ENCODE assay signal across 15 cellular contexts in genomic region chr11:132992838-132993680, GRCh38.
DNase-seq lines count a peak whose midpoint lies in the region; ATAC-seq and TF ChIP-seq lines count a peak whose summit lies in the region.
"Had no signal": no experiment of that assay in that cellular context is flagged by ENCODE, and none has a peak within 500 bp of the region (broad histone marks: within the 10 kb centered on the region; RNA-seq: fewer than 3 reads in every experiment).

No MANE protein-coding gene starts in this region.

- no peaks in the 10 kb centered on the region for H3K9me3 ChIP-seq in IMR-90 (ENCODE audit: control insufficient read depth, insufficient read depth, low read length)
- H3K9me3 ChIP-seq in ovary = no peaks in the 10 kb centered on the region
- H3K9me3 ChIP-seq: left ventricle myocardium inferior, sigmoid colon had no signal

- H2AK5ac ChIP-seq in IMR-90 (ENCODE audit: low read depth, low read length) = no peak overlapping the region

- H2BK120ac ChIP-seq in IMR-90 (ENCODE audit: low read depth, low read length) = no peak overlapping the region

- no peak overlapping the region for H4K91ac ChIP-seq in IMR-90 (ENCODE audit: insufficient read depth, low read depth, low read length)

- TF ChIP-seq RAD21 in IMR-90 (IDR thresholded peaks at IDR 0.05; ENCODE audit: low read length) = peak; percentile 47

- CTCF ChIA-PET in IMR-90 (lab: Yijun Ruan, JAX) = no interaction called here
- CTCF ChIA-PET in activated CD4-positive, alpha-beta memory T cell treated with anti-CD3 and anti-CD28 coated beads for 36 hours (lab: Charles Lee) = no interaction called here

- dilution Hi-C loops in IMR-90 (cut with HindIII; ENCODE audit: low sequenced_read_pairs, unreplicated experiment) = no loop called here

- H3K23ac ChIP-seq in IMR-90 (ENCODE audit: low read depth, low read length) = no peak overlapping the region

- H3K14ac ChIP-seq in IMR-90 (replicated peaks; ENCODE audit: low read depth, low read length) = no peak overlapping the region

- H4K20me1 ChIP-seq in IMR-90 (ENCODE audit: insufficient read depth, low read length) = no peaks in the 10 kb centered on the region

- H3K27me3 ChIP-seq in IMR-90 (ENCODE audit: control insufficient read depth, insufficient read depth, low read length) (peaks cover 3% of the 10 kb centered on the region; the same call in 1 of the 2 replicates), ovary (no peaks in the 10 kb centered on the region)

- H3K18ac ChIP-seq in IMR-90 (ENCODE audit: low read depth, low read length) = no peak overlapping the region

- POLR2A ChIA-PET in IMR-90 (lab: Charles Lee; ENCODE audit: unreplicated experiment) = no interaction called here
- POLR2A ChIA-PET in activated CD4-positive, alpha-beta memory T cell treated with anti-CD3 and anti-CD28 coated beads for 36 hours (lab: Charles Lee) = no interaction called here

- no peaks in the 10 kb centered on the region for H3K4me1 ChIP-seq in IMR-90 (ENCODE audit: control insufficient read depth, insufficient read depth, low read length)
- no peaks in the 10 kb centered on the region for H3K4me1 ChIP-seq in ovary (ENCODE audit: insufficient read depth)

- no peaks in the 10 kb centered on the region for H3K9me1 ChIP-seq in IMR-90 (ENCODE audit: insufficient read depth, low read length)

- intact Hi-C loops in IMR-90 (cut with micrococcal nuclease) = no loop called here
- intact Hi-C loops in activated CD4-positive, alpha-beta memory T cell treated with anti-CD3 and anti-CD28 coated beads for 36 hours (cut with micrococcal nuclease) = no loop called here
- intact Hi-C loops in ovary (cut with DNase I) = no loop called here

- ATAC-seq in IMR-90 (ENCODE audit: low read depth) = no peak
- peak; percentile 40 for ATAC-seq in left lobe of liver
- ATAC-seq in HG03521 (IDR thresholded peaks at IDR 0.05; ENCODE audit: unreplicated experiment) = no peak

- no peak overlapping the region for H4K5ac ChIP-seq in IMR-90 (ENCODE audit: low read depth, low read length)

- H3K4me3 ChIP-seq in IMR-90 (ENCODE audit: insufficient read depth, low read depth, low read length) (no peak overlapping the region), ovary (no peak overlapping the region)
- H3K4me3 ChIP-seq: sigmoid colon had no signal

- TF ChIP-seq CTCF in IMR-90 (conservative IDR thresholded peaks at IDR 0.05; ENCODE audit: low read depth, low read length) (peak; percentile 22; the same call in 1 of the 2 replicates), ovary (IDR thresholded peaks at IDR 0.05) (no peak)

- H2AFZ ChIP-seq in IMR-90 (replicated peaks; ENCODE audit: low read length, poor library complexity) = no peak overlapping the region

- DNase-seq in AG20443 (ENCODE audit: low spot score) = peak; percentile 49
- DNase-seq in IMR-90 = peak; percentile 4
- DNase-seq in astrocyte of the hippocampus (ENCODE audit: low read depth, low spot score) = peak; percentile 66
- no peak for DNase-seq in left lobe of liver (ENCODE audit: low spot score)
- DNase-seq in activated CD4-positive, alpha-beta memory T cell treated with anti-CD3 and anti-CD28 coated beads for 36 hours = no peak
- no peak for DNase-seq in ecto neural progenitor cell (ENCODE audit: low spot score)
- DNase-seq in ovary = no peak
- DNase-seq: activated CD8-positive, alpha-beta memory T cell treated with anti-CD3 and anti-CD28 coated beads, Interleukin-2, amount 50 U/mL, for 4 hours; aorta; left ventricle myocardium inferior; NK-92 treated with Interleukin-12 subunit alpha and Interleukin-12 subunit beta, amount 100 ng/mL, for 24 hours; sigmoid colon had no signal

- no peak overlapping the region for H3K4ac ChIP-seq in IMR-90 (ENCODE audit: low read depth, low read length)

- H3K27ac ChIP-seq in IMR-90 (ENCODE audit: insufficient read depth, low read length) (no peak overlapping the region), ovary (no peak overlapping the region)
- H3K27ac ChIP-seq: left ventricle myocardium inferior, sigmoid colon had no signal

- no peak for TF ChIP-seq EP300 in ovary (IDR thresholded peaks at IDR 0.05)

- in situ Hi-C loops in IMR-90 (cut with MboI; ENCODE audit: low sequenced_read_pairs) = no loop called here

- no peak overlapping the region for H2BK15ac ChIP-seq in IMR-90 (ENCODE audit: low read depth, low read length)

- H3K56ac ChIP-seq in IMR-90 (ENCODE audit: extremely low read depth, insufficient read depth, low read length) = no peak overlapping the region

- H3K79me1 ChIP-seq in IMR-90 (ENCODE audit: low read depth in 1 of 2, low read length in 2 of 2) = no peaks in the 10 kb centered on the region

- H3K4me3 Mint-ChIP-seq in activated CD4-positive, alpha-beta memory T cell treated with anti-CD3 and anti-CD28 coated beads for 36 hours = no peak overlapping the region
- H3K4me3 Mint-ChIP-seq: CD14-positive monocyte; T-helper 2 cell treated with Interferon-gamma antibody and Interleukin-4, amounts not matched to agents 5 μg/mL and 100 μg/mL, for 36 hours had no signal

- no peak overlapping the region for H4K8ac ChIP-seq in IMR-90 (ENCODE audit: low read depth in 2 of 2, low read length in 2 of 2)

- H3K4me1 Mint-ChIP-seq in activated CD4-positive, alpha-beta memory T cell treated with anti-CD3 and anti-CD28 coated beads for 36 hours (ENCODE audit: low read depth) = no peaks in the 10 kb centered on the region
- H3K4me1 Mint-ChIP-seq: CD14-positive monocyte had no signal

- no TSS peak for BruUV-seq in IMR-90 (replicated peaks; lab: Mats Ljungman, UMichigan)

- H3K9me3 Mint-ChIP-seq in activated CD4-positive, alpha-beta memory T cell treated with anti-CD3 and anti-CD28 coated beads for 36 hours = no peaks in the 10 kb centered on the region
- H3K9me3 Mint-ChIP-seq: T-helper 2 cell treated with Interferon-gamma antibody and Interleukin-4, amounts not matched to agents 5 μg/mL and 100 μg/mL, for 36 hours had no signal

- no peak overlapping the region for H3K27ac Mint-ChIP-seq in activated CD4-positive, alpha-beta memory T cell treated with anti-CD3 and anti-CD28 coated beads for 36 hours
- H3K27ac Mint-ChIP-seq: CD14-positive monocyte; T-helper 2 cell treated with Interferon-gamma antibody and Interleukin-4, amounts not matched to agents 5 μg/mL and 100 μg/mL, for 36 hours had no signal

- H2BK20ac ChIP-seq in IMR-90 (ENCODE audit: low read depth, low read length) = no peak overlapping the region

- TF ChIP-seq POLR2A in IMR-90 (IDR thresholded peaks at IDR 0.05; ENCODE audit: low read depth, low read length) = no peak
- TF ChIP-seq POLR2A in ovary (IDR thresholded peaks at IDR 0.05) = no peak

- peaks cover 10% of the 10 kb centered on the region for H3K27me3 Mint-ChIP-seq in activated CD4-positive, alpha-beta memory T cell treated with anti-CD3 and anti-CD28 coated beads for 36 hours

- H2AK9ac ChIP-seq in IMR-90 (replicated peaks; ENCODE audit: low read depth, low read length, poor library complexity) = no peak overlapping the region

- H2BK5ac ChIP-seq in IMR-90 (ENCODE audit: low read depth, low read length, poor library complexity, severe bottlenecking) = no peak overlapping the region

- WGBS in IMR-90 (ENCODE audit: extremely low coverage in 2 of 2, insufficient read length in 1 of 2), 2 experiments = 26% methylated on average over 3 of the region's 17 CpGs; no CpG with 5 or more reads in 1 of the 2 experiments
- WGBS in ovary, 3 donors = 50 to 54% (median 51%) methylated on average over 17 of the region's 17 CpGs

- no peak overlapping the region for H3K4me2 ChIP-seq in IMR-90 (ENCODE audit: low read depth, low read length)

- H3K36me3 Mint-ChIP-seq in activated CD4-positive, alpha-beta memory T cell treated with anti-CD3 and anti-CD28 coated beads for 36 hours = no peaks in the 10 kb centered on the region
- H3K36me3 Mint-ChIP-seq: CD14-positive monocyte had no signal

- H3K9ac ChIP-seq in IMR-90 (ENCODE audit: low read depth, low read length) = no peak overlapping the region

- H3K36me3 ChIP-seq in IMR-90 (ENCODE audit: control insufficient read depth, insufficient read depth, low read length) = no peaks in the 10 kb centered on the region
- H3K36me3 ChIP-seq in ovary = no peaks in the 10 kb centered on the region
- H3K36me3 ChIP-seq: left ventricle myocardium inferior, sigmoid colon had no signal

TF ChIP-seq in IMR-90, 13 proteins besides CTCF, POLR2A, EP300 and RAD21:
- TF ChIP-seq MXI1 (IDR thresholded peaks at IDR 0.05; ENCODE audit: borderline replicate concordance, low read depth, low read length) = no peak
- no peak for TF ChIP-seq CHD1 (IDR thresholded peaks at IDR 0.05; ENCODE audit: low read depth, low read length)
- no peak for TF ChIP-seq BHLHE40 (IDR thresholded peaks at IDR 0.05; ENCODE audit: low read depth, low read length)
- TF ChIP-seq RFX5 (IDR thresholded peaks at IDR 0.05; ENCODE audit: low read depth, low read length) = no peak
- no peak for TF ChIP-seq FOS (IDR thresholded peaks at IDR 0.05; ENCODE audit: low read depth, low read length)
- no peak for TF ChIP-seq CEBPB (IDR thresholded peaks at IDR 0.05; ENCODE audit: low read depth, low read length)
- no peak for TF ChIP-seq MAZ (IDR thresholded peaks at IDR 0.05; ENCODE audit: borderline replicate concordance, low read depth, low read length)
- no peak for TF ChIP-seq MAFK (IDR thresholded peaks at IDR 0.05; ENCODE audit: low read depth, low read length)
- no peak for TF ChIP-seq SMC3 (IDR thresholded peaks at IDR 0.05; ENCODE audit: low read depth, low read length)
- TF ChIP-seq, protein P1, sequence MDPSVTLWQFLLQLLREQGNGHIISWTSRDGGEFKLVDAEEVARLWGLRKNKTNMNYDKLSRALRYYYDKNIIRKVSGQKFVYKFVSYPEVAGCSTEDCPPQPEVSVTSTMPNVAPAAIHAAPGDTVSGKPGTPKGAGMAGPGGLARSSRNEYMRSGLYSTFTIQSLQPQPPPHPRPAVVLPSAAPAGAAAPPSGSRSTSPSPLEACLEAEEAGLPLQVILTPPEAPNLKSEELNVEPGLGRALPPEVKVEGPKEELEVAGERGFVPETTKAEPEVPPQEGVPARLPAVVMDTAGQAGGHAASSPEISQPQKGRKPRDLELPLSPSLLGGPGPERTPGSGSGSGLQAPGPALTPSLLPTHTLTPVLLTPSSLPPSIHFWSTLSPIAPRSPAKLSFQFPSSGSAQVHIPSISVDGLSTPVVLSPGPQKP (IDR thresholded peaks at IDR 0.05; ENCODE audit: borderline replicate concordance, low read depth, low read length) = no peak
- no peak for TF ChIP-seq USF2 (IDR thresholded peaks at IDR 0.05; ENCODE audit: low read depth, low read length)
- TF ChIP-seq NFE2L2 (IDR thresholded peaks at IDR 0.05; ENCODE audit: low read depth, low read length) = no peak
- TF ChIP-seq RCOR1 (IDR thresholded peaks at IDR 0.05; ENCODE audit: insufficient replicate concordance, low read length) = no peak

Comparison
In these comparisons a context has a peak if more than half of its experiments do, and no peak if none do; other contexts are left out.
1. DNase-seq: peak in AG20443 (single experiment), IMR-90 (single experiment) and astrocyte of the hippocampus (single experiment); none in left lobe of liver (single experiment), activated CD4-positive, alpha-beta memory T cell treated with anti-CD3 and anti-CD28 coated beads for 36 hours (single experiment), ecto neural progenitor cell (single experiment) and ovary (0 of 5).